Comparison of ENCODE assay signal across 30 cellular contexts in genomic region chr20:4303136-4303535, GRCh38. TPM values are rescaled to one million over a fixed set of nuclear protein-coding genes. Genes with fewer than 3 reads are reported as not detected.
"Had no signal": no experiment of that assay in that cellular context is flagged by ENCODE, and none has a peak within 500 bp of the region (broad histone marks: within the 10 kb centered on the region; RNA-seq: fewer than 3 reads in every experiment).

No MANE protein-coding gene starts in this region.

- DNase-seq: natural killer cell; occipital lobe; pancreas; retina; right cardiac atrium; right lobe of liver; sigmoid colon; small intestine; stimulated activated CD4-positive, alpha-beta T cell treated with anti-CD3 and anti-CD28 coated beads, Interleukin-15, amount 100 ng/mL, for 24 hours; stimulated activated CD4-positive, alpha-beta T cell treated with anti-CD3 and anti-CD28 coated beads, Interleukin-2, amount 100 ng/mL, for 24 hours; stimulated activated CD4-positive, alpha-beta T cell treated with anti-CD3 and anti-CD28 coated beads, Interleukin-2, amount 100 ng/mL, for 48 hours; stimulated activated CD4-positive, alpha-beta T cell treated with anti-CD3 and anti-CD28 coated beads, Interleukin-4, amount 100 ng/mL, for 24 hours; stimulated activated naive B cell treated with anti-CD40 and anti-IgM and Interleukin-4, amounts not matched to agents 10 μg/mL and 1 μg/mL and 100 μg/mL, for 72 hours; stimulated activated naive CD4-positive, alpha-beta T cell treated with Interleukin-2 at 50 U/mL for 16 hours; stomach; thyroid gland; trophoblast cell; upper lobe of left lung had no signal

- H3K27me3 ChIP-seq: neural progenitor cell, pancreas, right lobe of liver, sigmoid colon, thyroid gland, tibial nerve, upper lobe of left lung, vagina had no signal

- H3K4me1 Mint-ChIP-seq: natural killer cell; nephron; neural progenitor cell; stimulated activated effector memory CD8-positive, alpha-beta T cell treated with anti-CD3 and anti-CD28 coated beads, Interleukin-12 subunit alpha, Interleukin-12 subunit beta, amount 100 ng/mL, for 72 hours; stimulated activated naive B cell treated with anti-CD40 and anti-IgM and Interleukin-4, amounts not matched to agents 10 μg/mL and 1 μg/mL and 100 μg/mL, for 72 hours had no signal

- H3K9ac ChIP-seq: neural progenitor cell had no signal

- H2AFZ ChIP-seq: neural progenitor cell had no signal

- FAIRE-seq: pancreas, small intestine, urothelium cell line had no signal

- H3K4me3 ChIP-seq: neural progenitor cell, pancreas, prostate gland, right lobe of liver, sigmoid colon, stomach, thoracic aorta, thyroid gland, tibial nerve, upper lobe of left lung, vagina had no signal

- H3K9me3 Mint-ChIP-seq: natural killer cell; nephron; stimulated activated effector memory CD8-positive, alpha-beta T cell treated with anti-CD3 and anti-CD28 coated beads, Interleukin-12 subunit alpha, Interleukin-12 subunit beta, amount 100 ng/mL, for 72 hours; stimulated activated naive B cell treated with anti-CD40 and anti-IgM and Interleukin-4, amounts not matched to agents 10 μg/mL and 1 μg/mL and 100 μg/mL, for 72 hours; stimulated activated naive CD8-positive, alpha-beta T cell treated with anti-CD3 and anti-CD28 coated beads, Interleukin-15, Interleukin-2, amounts not matched to agents 100 ng/mL and 50 ng/mL, for 24 hours had no signal

- H3K4me3 Mint-ChIP-seq: natural killer cell; nephron; neural progenitor cell; stimulated activated effector memory CD8-positive, alpha-beta T cell treated with anti-CD3 and anti-CD28 coated beads, Interleukin-12 subunit alpha, Interleukin-12 subunit beta, amount 100 ng/mL, for 72 hours; stimulated activated naive B cell treated with anti-CD40 and anti-IgM and Interleukin-4, amounts not matched to agents 10 μg/mL and 1 μg/mL and 100 μg/mL, for 72 hours; stimulated activated naive CD8-positive, alpha-beta T cell treated with anti-CD3 and anti-CD28 coated beads, Interleukin-15, Interleukin-2, amounts not matched to agents 100 ng/mL and 50 ng/mL, for 24 hours had no signal

- H3K27ac ChIP-seq: neural progenitor cell, pancreas, prostate gland, right lobe of liver, sigmoid colon, stomach, thoracic aorta, thyroid gland, tibial nerve, upper lobe of left lung, vagina had no signal

- H3K4me2 ChIP-seq: neural progenitor cell had no signal

- H3K27ac Mint-ChIP-seq: natural killer cell; nephron; neural progenitor cell; stimulated activated effector memory CD8-positive, alpha-beta T cell treated with anti-CD3 and anti-CD28 coated beads, Interleukin-12 subunit alpha, Interleukin-12 subunit beta, amount 100 ng/mL, for 72 hours; stimulated activated naive B cell treated with anti-CD40 and anti-IgM and Interleukin-4, amounts not matched to agents 10 μg/mL and 1 μg/mL and 100 μg/mL, for 72 hours; stimulated activated naive CD8-positive, alpha-beta T cell treated with anti-CD3 and anti-CD28 coated beads, Interleukin-15, Interleukin-2, amounts not matched to agents 100 ng/mL and 50 ng/mL, for 24 hours had no signal

- ATAC-seq: natural killer cell; pancreas; right cardiac atrium; right lobe of liver; stimulated activated effector memory CD8-positive, alpha-beta T cell treated with anti-CD3 and anti-CD28 coated beads, Interleukin-12 subunit alpha, Interleukin-12 subunit beta, amount 100 ng/mL, for 72 hours; stimulated activated naive B cell treated with anti-CD40 and anti-IgM and Interleukin-4, amounts not matched to agents 10 μg/mL and 1 μg/mL and 100 μg/mL, for 72 hours had no signal

- H3K36me3 Mint-ChIP-seq: natural killer cell; neural progenitor cell; stimulated activated effector memory CD8-positive, alpha-beta T cell treated with anti-CD3 and anti-CD28 coated beads, Interleukin-12 subunit alpha, Interleukin-12 subunit beta, amount 100 ng/mL, for 72 hours; stimulated activated naive B cell treated with anti-CD40 and anti-IgM and Interleukin-4, amounts not matched to agents 10 μg/mL and 1 μg/mL and 100 μg/mL, for 72 hours had no signal

- H3K36me3 ChIP-seq: neural progenitor cell, pancreas, prostate gland, right lobe of liver, sigmoid colon, stomach, thoracic aorta, thyroid gland, tibial nerve, upper lobe of left lung, vagina had no signal

- H3K9me3 ChIP-seq: pancreas, prostate gland, right lobe of liver, sigmoid colon, stomach, thoracic aorta, thyroid gland, tibial nerve, upper lobe of left lung, vagina had no signal

- H3K4me1 ChIP-seq: neural progenitor cell, pancreas, prostate gland, right lobe of liver, stomach, thyroid gland, upper lobe of left lung had no signal

RNA-seq across cellular contexts. Expression of gene ADRA1D, which starts 54.0 kb away (rescaled TPM):
- total RNA-seq: natural killer cell, osteoblast, subcutaneous adipose tissue had no signal
- polyA plus RNA-seq: neural cell had no signal
